9 cellular contexts compared by ENCODE assay signal in the genomic region with DNA sequence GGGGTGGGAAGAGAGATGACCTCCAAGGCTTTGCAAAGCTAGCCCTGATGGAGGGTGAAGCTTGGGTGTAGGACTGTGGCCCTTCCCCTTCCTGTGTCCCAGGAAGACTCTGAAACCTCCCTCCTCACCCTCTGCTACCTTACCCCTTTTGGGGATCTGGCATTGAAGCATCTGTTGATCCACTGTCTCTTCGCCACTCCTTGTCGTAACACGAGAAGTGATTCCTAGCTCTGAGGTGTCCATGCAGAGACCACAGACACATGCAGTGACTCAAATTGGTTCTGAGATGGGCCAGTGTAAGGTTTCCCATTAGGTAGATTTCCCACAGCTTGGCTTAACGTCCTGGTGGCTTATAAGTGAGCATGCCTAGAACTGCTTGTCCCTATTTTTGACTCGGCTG.
DNase-seq lines count a peak whose midpoint lies in the region; ATAC-seq and TF ChIP-seq lines count a peak whose summit lies in the region.
"Had no signal": no experiment of that assay in that cellular context is flagged by ENCODE, and none has a peak within 500 bp of the region (broad histone marks: within the 10 kb centered on the region; RNA-seq: fewer than 3 reads in every experiment).

No MANE protein-coding gene starts in this region.

- POLR2A ChIA-PET in naive thymus-derived CD8-positive, alpha-beta T cell (lab: Charles Lee): interaction anchor here (1.1 to 7.4 kb wide), 7 partner anchors 10 to 100 kb away, joined by 3 to 74 read pairs (median 21); no protein-coding TSS in a partner anchor

- peak overlapping the region in 1 of 4 donors; percentile 38 for H3K4me3 ChIP-seq in tibial nerve

- ATAC-seq in activated T-cell treated with anti-CD3 and anti-CD28 coated beads, Interleukin-2, amount 50 U/mL, for 72 hours (replicated peaks in 1 of 2): peak; percentile 18 to 22
- no peak for ATAC-seq in naive thymus-derived CD8-positive, alpha-beta T cell
- no peak for ATAC-seq in GM18498 (IDR thresholded peaks at IDR 0.05; ENCODE audit: unreplicated experiment)

- no peaks in the 10 kb centered on the region for H3K9me3 ChIP-seq in tibial nerve

- H3K27ac ChIP-seq in tibial nerve: peak overlapping the region; percentile 94 to 99 (median 96)

- TF ChIP-seq CTCF in chondrocyte (IDR thresholded peaks at IDR 0.05) (no peak), tibial nerve (IDR thresholded peaks at IDR 0.05) (no peak)

- TF ChIP-seq POLR2A in tibial nerve (IDR thresholded peaks at IDR 0.05): no peak

- H3K36me3 ChIP-seq in tibial nerve: peaks cover 0 to 25% (median 6%) of the 10 kb centered on the region in 3 donors

- no peak for DNase-seq in activated T-cell treated with anti-CD3 and anti-CD28 coated beads, Interleukin-2, amount 50 U/mL, for 72 hours
- no peak for DNase-seq in activated T-cell treated with anti-CD3 and anti-CD28 coated beads, Interleukin-2, amount 50 U/mL, for 48 hours
- no peak for DNase-seq in chondrocyte (ENCODE audit: low spot score)
- DNase-seq in naive thymus-derived CD8-positive, alpha-beta T cell: no peak
- no peak for DNase-seq in tibial nerve (ENCODE audit: low spot score in 2 of 2)
- DNase-seq in NCI-H187 treated with DMSO at 0.1 percent for 48 hours (lab: John Stamatoyannopoulos, UW): no peak
- no peak for DNase-seq in activated CD4-positive, CD25-positive, alpha-beta regulatory T cell treated with anti-CD3 and anti-CD28 coated beads, Interleukin-2, amount 50 U/mL, for 72 hours
- DNase-seq: NCI-H1092 treated with DMSO at 0.1 percent for 48 hours had no signal

- no peak overlapping the region for H3K27ac Mint-ChIP-seq in activated T-cell treated with anti-CD3 and anti-CD28 coated beads, Interleukin-2, amount 50 U/mL, for 72 hours
- H3K27ac Mint-ChIP-seq in chondrocyte (ENCODE audit: unreplicated experiment): peak overlapping the region; percentile 98
- H3K27ac Mint-ChIP-seq in naive thymus-derived CD8-positive, alpha-beta T cell: peak overlapping the region; percentile 72 to 97 (median 96)

- TF ChIP-seq EP300 in tibial nerve (IDR thresholded peaks at IDR 0.05): no peak

- H3K27me3 ChIP-seq in tibial nerve: no peaks in the 10 kb centered on the region

- H3K4me1 Mint-ChIP-seq in activated T-cell treated with anti-CD3 and anti-CD28 coated beads, Interleukin-2, amount 50 U/mL, for 72 hours (ENCODE audit: low read depth): peaks cover 57% of the 10 kb centered on the region
- H3K4me1 Mint-ChIP-seq in chondrocyte (ENCODE audit: low read depth): peaks cover 85% of the 10 kb centered on the region
- peaks cover 54 to 99% (median 98%) of the 10 kb centered on the region in 4 donors for H3K4me1 Mint-ChIP-seq in naive thymus-derived CD8-positive, alpha-beta T cell

- peaks cover 23 to 96% (median 94%) of the 10 kb centered on the region in 4 donors for H3K4me1 ChIP-seq in tibial nerve

- no peaks in the 10 kb centered on the region for H3K9me3 Mint-ChIP-seq in activated T-cell treated with anti-CD3 and anti-CD28 coated beads, Interleukin-2, amount 50 U/mL, for 72 hours
- no peaks in the 10 kb centered on the region for H3K9me3 Mint-ChIP-seq in chondrocyte (ENCODE audit: low read depth)
- no peaks in the 10 kb centered on the region for H3K9me3 Mint-ChIP-seq in naive thymus-derived CD8-positive, alpha-beta T cell

- no peaks in the 10 kb centered on the region for H3K27me3 Mint-ChIP-seq in activated T-cell treated with anti-CD3 and anti-CD28 coated beads, Interleukin-2, amount 50 U/mL, for 72 hours (ENCODE audit: low read depth)
- no peaks in the 10 kb centered on the region for H3K27me3 Mint-ChIP-seq in chondrocyte (ENCODE audit: low read depth)
- no peaks in the 10 kb centered on the region for H3K27me3 Mint-ChIP-seq in naive thymus-derived CD8-positive, alpha-beta T cell

- WGBS in tibial nerve, 2 donors: 91 to 95% methylated on average over 5 of the region's 5 CpGs

- H3K4me3 Mint-ChIP-seq in activated T-cell treated with anti-CD3 and anti-CD28 coated beads, Interleukin-2, amount 50 U/mL, for 72 hours: peak overlapping the region in 1 of 2 donors; percentile 60
- H3K4me3 Mint-ChIP-seq in chondrocyte (ENCODE audit: unreplicated experiment): peak overlapping the region; percentile 58
- H3K4me3 Mint-ChIP-seq in naive thymus-derived CD8-positive, alpha-beta T cell: peak overlapping the region in 9 of 10 donors; percentile 5 to 78 (median 72)

- H3K36me3 Mint-ChIP-seq in activated T-cell treated with anti-CD3 and anti-CD28 coated beads, Interleukin-2, amount 50 U/mL, for 72 hours (ENCODE audit: insufficient read depth in 2 of 2): peaks cover 2 to 4% of the 10 kb centered on the region in 2 donors
- peaks cover 8% of the 10 kb centered on the region for H3K36me3 Mint-ChIP-seq in chondrocyte (ENCODE audit: low read depth)
- no peaks in the 10 kb centered on the region for H3K36me3 Mint-ChIP-seq in naive thymus-derived CD8-positive, alpha-beta T cell

Comparison
In these comparisons a context has a peak if more than half of its experiments do, and no peak if none do; other contexts are left out.
1. ATAC-seq: peak in activated T-cell treated with anti-CD3 and anti-CD28 coated beads, Interleukin-2, amount 50 U/mL, for 72 hours (2 of 2); none in naive thymus-derived CD8-positive, alpha-beta T cell (0 of 2) and GM18498 (single experiment).